Comparison of ENCODE assay signal across 8 cellular contexts in the genomic region with DNA sequence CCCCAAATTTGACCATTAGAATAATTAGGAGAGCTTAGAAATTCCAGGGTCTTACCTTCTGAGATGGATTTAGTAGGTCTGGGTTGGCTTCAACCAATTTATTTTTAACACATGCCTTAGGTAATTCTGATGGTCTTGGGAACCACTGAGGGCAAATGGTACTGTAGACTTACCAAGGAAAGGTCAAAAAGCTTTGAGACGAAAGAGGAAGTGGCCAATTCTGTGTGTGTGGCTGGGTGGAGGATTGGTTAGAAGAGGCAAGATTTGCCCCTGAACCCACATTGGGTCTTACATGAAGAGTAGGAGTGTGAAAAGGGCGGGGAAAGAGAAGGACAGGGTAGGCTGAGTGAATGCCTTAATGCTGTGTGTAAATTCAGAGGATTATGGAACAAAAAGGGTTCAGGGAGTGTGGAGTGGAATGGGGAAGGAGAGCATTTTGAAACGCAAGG. TPM values are rescaled to one million over a fixed set of nuclear protein-coding genes. Genes with fewer than 3 reads are reported as not detected.
DNase-seq lines count a peak whose midpoint lies in the region; ATAC-seq lines count a peak whose summit lies in the region.

No MANE protein-coding gene starts in this region.

- peaks cover 64% of the 10 kb centered on the region for H3K4me1 Mint-ChIP-seq in activated naive CD4-positive, alpha-beta T cell treated with anti-CD3 and anti-CD28 coated beads, Interleukin-2, amount 10 ng/mL, durations not matched to agents 7 days and 5 days
- peaks cover 33% of the 10 kb centered on the region for H3K4me1 Mint-ChIP-seq in activated naive CD8-positive, alpha-beta T cell treated with anti-CD3 and anti-CD28 coated beads, Interleukin-2, amount 10 ng/mL, durations not matched to agents 7 days and 5 days
- H3K4me1 Mint-ChIP-seq in stimulated activated naive CD8-positive, alpha-beta T cell treated with anti-CD3 and anti-CD28 coated beads, Interleukin-15, Interleukin-2, amounts not matched to agents 100 ng/mL and 50 ng/mL, for 24 hours (ENCODE audit: low read depth): peaks cover 70% of the 10 kb centered on the region

- no peaks in the 10 kb centered on the region for H3K9me3 Mint-ChIP-seq in activated naive CD4-positive, alpha-beta T cell treated with anti-CD3 and anti-CD28 coated beads, Interleukin-2, amount 10 ng/mL, durations not matched to agents 7 days and 5 days
- no peaks in the 10 kb centered on the region for H3K9me3 Mint-ChIP-seq in activated naive CD8-positive, alpha-beta T cell treated with anti-CD3 and anti-CD28 coated beads, Interleukin-2, amount 10 ng/mL, durations not matched to agents 7 days and 5 days
- no peaks in the 10 kb centered on the region for H3K9me3 Mint-ChIP-seq in stimulated activated naive CD8-positive, alpha-beta T cell treated with anti-CD3 and anti-CD28 coated beads, Interleukin-15, Interleukin-2, amounts not matched to agents 100 ng/mL and 50 ng/mL, for 24 hours

- CTCF ChIA-PET in activated naive CD4-positive, alpha-beta T cell treated with anti-CD3 and anti-CD28 coated beads, Interleukin-2, amount 10 ng/mL, durations not matched to agents 7 days and 5 days (lab: Charles Lee): no interaction called here

- DNase-seq in activated naive CD4-positive, alpha-beta T cell treated with anti-CD3 and anti-CD28 coated beads, Interleukin-2, amount 10 ng/mL, durations not matched to agents 7 days and 5 days: peak; percentile 30
- no peak for DNase-seq in activated naive CD4-positive, alpha-beta T cell treated with anti-CD3 and anti-CD28 coated beads, Interleukin-2, amount 50 U/mL, for 16 hours
- DNase-seq in KBM-7 (peak; percentile 91), left cardiac atrium (no peak), GM03348 (ENCODE audit: low spot score) (no peak), SW 1271 (lab: John Stamatoyannopoulos, UW) (no peak)
- peak; percentile 38 for DNase-seq in activated naive CD8-positive, alpha-beta T cell treated with anti-CD3 and anti-CD28 coated beads, Interleukin-2, amount 10 ng/mL, durations not matched to agents 7 days and 5 days

- H3K36me3 Mint-ChIP-seq in activated naive CD4-positive, alpha-beta T cell treated with anti-CD3 and anti-CD28 coated beads, Interleukin-2, amount 10 ng/mL, durations not matched to agents 7 days and 5 days: peaks cover 42% of the 10 kb centered on the region
- peaks cover 38% of the 10 kb centered on the region for H3K36me3 Mint-ChIP-seq in activated naive CD8-positive, alpha-beta T cell treated with anti-CD3 and anti-CD28 coated beads, Interleukin-2, amount 10 ng/mL, durations not matched to agents 7 days and 5 days
- H3K36me3 Mint-ChIP-seq in stimulated activated naive CD8-positive, alpha-beta T cell treated with anti-CD3 and anti-CD28 coated beads, Interleukin-15, Interleukin-2, amounts not matched to agents 100 ng/mL and 50 ng/mL, for 24 hours (ENCODE audit: low read depth): peaks cover 47% of the 10 kb centered on the region

- ATAC-seq in activated naive CD8-positive, alpha-beta T cell treated with anti-CD3 and anti-CD28 coated beads, Interleukin-2, amount 10 ng/mL, durations not matched to agents 7 days and 5 days (ENCODE audit: low read depth): peak; percentile 43
- no peak for ATAC-seq in left cardiac atrium

- intact Hi-C loops in left cardiac atrium (cut with DNase I): no loop called here

- POLR2A ChIA-PET in activated naive CD8-positive, alpha-beta T cell treated with anti-CD3 and anti-CD28 coated beads, Interleukin-2, amount 10 ng/mL, durations not matched to agents 7 days and 5 days (lab: Charles Lee): interaction anchor here (2.9 kb wide), 1 partner anchor 150 kb away, joined by 7 read pairs; a partner anchor contains a TSS

- H3K4me3 Mint-ChIP-seq in activated naive CD4-positive, alpha-beta T cell treated with anti-CD3 and anti-CD28 coated beads, Interleukin-2, amount 10 ng/mL, durations not matched to agents 7 days and 5 days: peak overlapping the region; percentile 10
- peak overlapping the region; percentile 80 for H3K4me3 Mint-ChIP-seq in activated naive CD8-positive, alpha-beta T cell treated with anti-CD3 and anti-CD28 coated beads, Interleukin-2, amount 10 ng/mL, durations not matched to agents 7 days and 5 days
- H3K4me3 Mint-ChIP-seq in stimulated activated naive CD8-positive, alpha-beta T cell treated with anti-CD3 and anti-CD28 coated beads, Interleukin-15, Interleukin-2, amounts not matched to agents 100 ng/mL and 50 ng/mL, for 24 hours: peak overlapping the region; percentile 63

- no peak overlapping the region for H3K27ac Mint-ChIP-seq in activated naive CD4-positive, alpha-beta T cell treated with anti-CD3 and anti-CD28 coated beads, Interleukin-2, amount 10 ng/mL, durations not matched to agents 7 days and 5 days
- peak overlapping the region; percentile 78 for H3K27ac Mint-ChIP-seq in activated naive CD8-positive, alpha-beta T cell treated with anti-CD3 and anti-CD28 coated beads, Interleukin-2, amount 10 ng/mL, durations not matched to agents 7 days and 5 days
- peak overlapping the region; percentile 41 for H3K27ac Mint-ChIP-seq in stimulated activated naive CD8-positive, alpha-beta T cell treated with anti-CD3 and anti-CD28 coated beads, Interleukin-15, Interleukin-2, amounts not matched to agents 100 ng/mL and 50 ng/mL, for 24 hours

- in situ Hi-C loops in KBM-7 (cut with MboI; ENCODE audit: low pct_unique_long_range_greater_than_20kb, low sequenced_read_pairs): no loop called here

- peaks cover 4% of the 10 kb centered on the region for H3K27me3 Mint-ChIP-seq in activated naive CD4-positive, alpha-beta T cell treated with anti-CD3 and anti-CD28 coated beads, Interleukin-2, amount 10 ng/mL, durations not matched to agents 7 days and 5 days
- H3K27me3 Mint-ChIP-seq in activated naive CD8-positive, alpha-beta T cell treated with anti-CD3 and anti-CD28 coated beads, Interleukin-2, amount 10 ng/mL, durations not matched to agents 7 days and 5 days: no peaks in the 10 kb centered on the region
- H3K27me3 Mint-ChIP-seq in stimulated activated naive CD8-positive, alpha-beta T cell treated with anti-CD3 and anti-CD28 coated beads, Interleukin-15, Interleukin-2, amounts not matched to agents 100 ng/mL and 50 ng/mL, for 24 hours: no peaks in the 10 kb centered on the region

RNA-seq across cellular contexts. Expression of a gene that starts 2.7 kb away (rescaled TPM):
- total RNA-seq in activated naive CD8-positive, alpha-beta T cell treated with anti-CD3 and anti-CD28 coated beads, Interleukin-2, amount 10 ng/mL, durations not matched to agents 7 days and 5 days: 10 to 100 TPM; 57.4 to 59.7 TPM
- 10 to 100 TPM; 38.8 to 45.6 TPM for total RNA-seq in left cardiac atrium

Comparison
In these comparisons a context has a peak if more than half of its experiments do, and no peak if none do; other contexts are left out.
1. DNase-seq: peak in activated naive CD4-positive, alpha-beta T cell treated with anti-CD3 and anti-CD28 coated beads, Interleukin-2, amount 10 ng/mL, durations not matched to agents 7 days and 5 days (single experiment), KBM-7 (single experiment) and activated naive CD8-positive, alpha-beta T cell treated with anti-CD3 and anti-CD28 coated beads, Interleukin-2, amount 10 ng/mL, durations not matched to agents 7 days and 5 days (single experiment); none in activated naive CD4-positive, alpha-beta T cell treated with anti-CD3 and anti-CD28 coated beads, Interleukin-2, amount 50 U/mL, for 16 hours (single experiment), left cardiac atrium (single experiment), GM03348 (single experiment) and SW 1271 (0 of 2).
2. H3K4me3 Mint-ChIP-seq: peak in every context shown above with its lines; median percentile 80 in activated naive CD8-positive, alpha-beta T cell treated with anti-CD3 and anti-CD28 coated beads, Interleukin-2, amount 10 ng/mL, durations not matched to agents 7 days and 5 days; 63 in stimulated activated naive CD8-positive, alpha-beta T cell treated with anti-CD3 and anti-CD28 coated beads, Interleukin-15, Interleukin-2, amounts not matched to agents 100 ng/mL and 50 ng/mL, for 24 hours; 10 in activated naive CD4-positive, alpha-beta T cell treated with anti-CD3 and anti-CD28 coated beads, Interleukin-2, amount 10 ng/mL, durations not matched to agents 7 days and 5 days.